26 cellular contexts compared by ENCODE assay signal in genomic region chr19:29145756-29146155, GRCh38.
"Had no signal": no experiment of that assay in that cellular context is flagged by ENCODE, and none has a peak within 500 bp of the region (broad histone marks: within the 10 kb centered on the region; RNA-seq: fewer than 3 reads in every experiment).

No MANE protein-coding gene starts in this region.

- H3K9me3 Mint-ChIP-seq: type B pancreatic cell had no signal

- ATAC-seq: heart left ventricle; left lobe of liver; lower lobe of right lung; naive thymus-derived CD8-positive, alpha-beta T cell; psoas muscle; right lobe of liver; stimulated activated memory B cell treated with anti-CD40 and anti-IgM and Interleukin-4, amounts not matched to agents 10 μg/mL and 1 μg/mL and 100 μg/mL, for 72 hours; stimulated activated naive CD8-positive, alpha-beta T cell treated with anti-CD3 and anti-CD28 coated beads, Interleukin-15, amount 100 ng/mL, for 72 hours had no signal

- DNase-seq: heart left ventricle; hypothalamus; immature natural killer cell; kidney; lower lobe of right lung; mammary epithelial cell; mesenchymal stem cell; naive thymus-derived CD8-positive, alpha-beta T cell; psoas muscle; right lobe of liver; stimulated activated CD4-positive, alpha-beta T cell treated with anti-CD3 and anti-CD28 coated beads, Interleukin-1b, Interleukin-23, amount 100 ng/mL, for 48 hours; stimulated activated CD4-positive, alpha-beta T cell treated with anti-CD3 and anti-CD28 coated beads, Interleukin-2, amount 100 ng/mL, for 48 hours; stimulated activated CD4-positive, alpha-beta T cell treated with anti-CD3 and anti-CD28 coated beads, Interleukin-4, amount 100 ng/mL, for 4 hours; stimulated activated CD8-positive, alpha-beta memory T cell treated with anti-CD3 and anti-CD28 coated beads, Interleukin-4, amount 100 ng/mL, for 48 hours; stimulated activated naive CD4-positive, alpha-beta T cell treated with Interleukin-2 at 50 U/mL for 16 hours; stimulated activated naive CD8-positive, alpha-beta T cell treated with anti-CD3 and anti-CD28 coated beads, Interleukin-15, amount 100 ng/mL, for 72 hours; substantia nigra; uterus had no signal

- H3K27me3 ChIP-seq: right atrium auricular region, right lobe of liver, tibial nerve, uterus had no signal

- H3K9ac ChIP-seq: parathyroid adenoma had no signal

- H3K4me2 ChIP-seq: smooth muscle cell had no signal

- H3K9me3 ChIP-seq: right lobe of liver, uterus had no signal

- H3K79me2 ChIP-seq: parathyroid adenoma had no signal

- H3K27ac ChIP-seq: heart left ventricle, lower lobe of right lung, parathyroid adenoma, psoas muscle, right atrium auricular region, right lobe of liver, tibial nerve, uterus had no signal

- H3K36me3 ChIP-seq: heart left ventricle, lower lobe of right lung, right atrium auricular region, right lobe of liver, tibial nerve, uterus had no signal

- H3K4me3 Mint-ChIP-seq: immature natural killer cell; naive thymus-derived CD8-positive, alpha-beta T cell; nephron; stimulated activated memory B cell treated with anti-CD40 and anti-IgM and Interleukin-4, amounts not matched to agents 10 μg/mL and 1 μg/mL and 100 μg/mL, for 72 hours; stimulated activated naive CD8-positive, alpha-beta T cell treated with anti-CD3 and anti-CD28 coated beads, Interleukin-15, amount 100 ng/mL, for 72 hours; type B pancreatic cell had no signal

- H3K4me1 Mint-ChIP-seq: immature natural killer cell; naive thymus-derived CD8-positive, alpha-beta T cell; nephron; stimulated activated memory B cell treated with anti-CD40 and anti-IgM and Interleukin-4, amounts not matched to agents 10 μg/mL and 1 μg/mL and 100 μg/mL, for 72 hours; stimulated activated naive CD8-positive, alpha-beta T cell treated with anti-CD3 and anti-CD28 coated beads, Interleukin-15, amount 100 ng/mL, for 72 hours had no signal

- H3K4me1 ChIP-seq: heart left ventricle, lower lobe of right lung, parathyroid adenoma, psoas muscle, right atrium auricular region, right lobe of liver, tibial nerve, uterus had no signal

- H3K4me3 ChIP-seq: heart left ventricle, lower lobe of right lung, psoas muscle, right atrium auricular region, right lobe of liver, smooth muscle cell, tibial nerve, uterus had no signal

- H3K27me3 Mint-ChIP-seq: stimulated activated memory B cell treated with anti-CD40 and anti-IgM and Interleukin-4, amounts not matched to agents 10 μg/mL and 1 μg/mL and 100 μg/mL, for 72 hours; type B pancreatic cell had no signal

- H3K27ac Mint-ChIP-seq: immature natural killer cell; naive thymus-derived CD8-positive, alpha-beta T cell; stimulated activated memory B cell treated with anti-CD40 and anti-IgM and Interleukin-4, amounts not matched to agents 10 μg/mL and 1 μg/mL and 100 μg/mL, for 72 hours; stimulated activated naive CD8-positive, alpha-beta T cell treated with anti-CD3 and anti-CD28 coated beads, Interleukin-15, amount 100 ng/mL, for 72 hours; type B pancreatic cell had no signal

- H3K36me3 Mint-ChIP-seq: immature natural killer cell; stimulated activated memory B cell treated with anti-CD40 and anti-IgM and Interleukin-4, amounts not matched to agents 10 μg/mL and 1 μg/mL and 100 μg/mL, for 72 hours; type B pancreatic cell had no signal

- H2AFZ ChIP-seq: parathyroid adenoma had no signal
